In genomic region chr3:161415506-161416231, GRCh38 we compare ENCODE assay signal across 10 cellular contexts. TPM values are rescaled to one million over a fixed set of nuclear protein-coding genes. Genes with fewer than 3 reads are reported as not detected.
DNase-seq lines count a peak whose midpoint lies in the region; ATAC-seq and TF ChIP-seq lines count a peak whose summit lies in the region.
"Had no signal": no experiment of that assay in that cellular context is flagged by ENCODE, and none has a peak within 500 bp of the region (broad histone marks: within the 10 kb centered on the region; RNA-seq: fewer than 3 reads in every experiment).

No MANE protein-coding gene starts in this region.

- H3K9me3 Mint-ChIP-seq in type B pancreatic cell (peaks cover 8% of the 10 kb centered on the region), T-cell (peaks cover 0 to 3% (median 0%) of the 10 kb centered on the region in 3 donors)
- H3K9me3 Mint-ChIP-seq in activated naive CD4-positive, alpha-beta T cell treated with anti-CD3 and anti-CD28 coated beads, Interleukin-2, amount 50 U/mL, for 72 hours: no peaks in the 10 kb centered on the region

- no peak for ATAC-seq in activated naive CD4-positive, alpha-beta T cell treated with anti-CD3 and anti-CD28 coated beads, Interleukin-2, amount 50 U/mL, for 72 hours
- ATAC-seq in T-cell (replicated peaks in 1 of 4): no peak

- no peaks in the 10 kb centered on the region for H3K36me3 ChIP-seq in liver (ENCODE audit: control insufficient read depth in 4 of 4, insufficient read depth in 3 of 4, low read depth in 1 of 4, low read length in 3 of 4)

- H3K27me3 ChIP-seq in liver (ENCODE audit: control insufficient read depth in 4 of 4, insufficient read depth in 4 of 4, low read length in 3 of 4): peaks cover 0 to 2% (median 0%) of the 10 kb centered on the region in 4 donors

- CTCF ChIA-PET in T-cell (lab: Charles Lee): no interaction called here

- no peaks in the 10 kb centered on the region for H3K9me3 ChIP-seq in liver (ENCODE audit: control insufficient read depth in 4 of 4, low read length in 3 of 4)

- TF ChIP-seq CTCF in LNCaP clone FGC (IDR thresholded peaks at IDR 0.05; ENCODE audit: control insufficient read depth, extremely low read depth, insufficient read depth) (no peak), choroid plexus epithelial cell (conservative IDR thresholded peaks at IDR 0.05; ENCODE audit: low read depth, low read length) (no peak), liver (IDR thresholded peaks at IDR 0.05; ENCODE audit: low read depth, low read length, missing input control) (no peak), type B pancreatic cell (conservative IDR thresholded peaks at IDR 0.05) (no peak)

- peak overlapping the region in 1 of 2 donors; percentile 33 for H3K9ac ChIP-seq in liver (ENCODE audit: low read depth in 1 of 2, low read length in 2 of 2)

- H3K4me3 Mint-ChIP-seq in type B pancreatic cell: no peak overlapping the region
- no peak overlapping the region for H3K4me3 Mint-ChIP-seq in T-cell

- H3K4me1 Mint-ChIP-seq in type B pancreatic cell (ENCODE audit: unreplicated experiment) (peaks cover 16% of the 10 kb centered on the region), T-cell (no peaks in the 10 kb centered on the region)

- H3K36me3 Mint-ChIP-seq in type B pancreatic cell (peaks cover 7% of the 10 kb centered on the region), T-cell (no peaks in the 10 kb centered on the region)
- peaks cover 7% of the 10 kb centered on the region in 2 donors for H3K36me3 Mint-ChIP-seq in activated naive CD4-positive, alpha-beta T cell treated with anti-CD3 and anti-CD28 coated beads, Interleukin-2, amount 50 U/mL, for 72 hours

- H3K4me3 ChIP-seq in LNCaP clone FGC (ENCODE audit: low read depth, low read length): no peak overlapping the region
- no peak overlapping the region for H3K4me3 ChIP-seq in choroid plexus epithelial cell (ENCODE audit: low read depth, low read length)
- H3K4me3 ChIP-seq in liver (ENCODE audit: low read depth in 1 of 3, low read length in 3 of 3): no peak overlapping the region

- POLR2A ChIA-PET in T-cell (lab: Charles Lee): no interaction called here

- H3K27ac Mint-ChIP-seq in type B pancreatic cell: peak overlapping the region; percentile 55
- no peak overlapping the region for H3K27ac Mint-ChIP-seq in activated naive CD4-positive, alpha-beta T cell treated with anti-CD3 and anti-CD28 coated beads, Interleukin-2, amount 50 U/mL, for 72 hours
- H3K27ac Mint-ChIP-seq in T-cell: no peak overlapping the region

- DNase-seq in LNCaP clone FGC (ENCODE audit: low read depth): peak; percentile 94
- DNase-seq in choroid plexus epithelial cell (ENCODE audit: low read depth): peak; percentile 91
- DNase-seq in type B pancreatic cell (ENCODE audit: extremely low spot score, unreplicated experiment): no peak
- no peak for DNase-seq in activated gamma-delta T cell (lab: John Stamatoyannopoulos, UW)
- no peak for DNase-seq in D341Med (ENCODE audit: low spot score)
- DNase-seq in activated naive CD4-positive, alpha-beta T cell treated with anti-CD3 and anti-CD28 coated beads, Interleukin-2, amount 50 U/mL, for 72 hours (ENCODE audit: low spot score in 2 of 2): no peak
- DNase-seq in T-cell: no peak
- DNase-seq: activated CD8-positive, alpha-beta memory T cell treated with anti-CD3 and anti-CD28 coated beads for 24 hours; NCI-H1417 treated with DMSO at 0.1 percent for 48 hours had no signal

- peaks cover 5 to 20% (median 14%) of the 10 kb centered on the region in 4 donors for H3K4me1 ChIP-seq in liver (ENCODE audit: control insufficient read depth in 4 of 4, insufficient read depth in 4 of 4, low read length in 3 of 4)

- TF ChIP-seq RAD21 in liver (IDR thresholded peaks at IDR 0.05): no peak

- WGBS in liver: 11% methylated on average over 1 of the region's 1 CpG

- H3K27me3 Mint-ChIP-seq in type B pancreatic cell (peaks cover 3% of the 10 kb centered on the region), T-cell (peaks cover 2 to 4% of the 10 kb centered on the region in 2 donors)

- peak overlapping the region; percentile 88 to 90 for H3K27ac ChIP-seq in liver (ENCODE audit: low read depth in 1 of 2, low read length in 2 of 2)

TF ChIP-seq in liver, 16 proteins besides CTCF, POLR2A, EP300 and RAD21:
- TF ChIP-seq SP1 (IDR thresholded peaks at IDR 0.05) (no peak), ATF3 (IDR thresholded peaks at IDR 0.05) (peak; percentile 45), REST (IDR thresholded peaks at IDR 0.05) (no peak), FOXA2 (IDR thresholded peaks at IDR 0.05) (no peak), NR2F2 (IDR thresholded peaks at IDR 0.05) (peak; percentile 65), MAX (IDR thresholded peaks at IDR 0.05) (no peak), YY1 (IDR thresholded peaks at IDR 0.05) (peak; percentile 23), JUND (IDR thresholded peaks at IDR 0.05) (peak; percentile 84 to 85), ZBTB33 (IDR thresholded peaks at IDR 0.05) (no peak), EGR1 (IDR thresholded peaks at IDR 0.05; ENCODE audit: low read depth in 2 of 2) (no peak), HNF4G (IDR thresholded peaks at IDR 0.05) (no peak), FOXA1 (IDR thresholded peaks at IDR 0.05) (no peak), GABPA (IDR thresholded peaks at IDR 0.05 in 1 of 2, conservative IDR thresholded peaks at IDR 0.05 in 1 of 2) (no peak), RXRA (IDR thresholded peaks at IDR 0.05) (peak in 1 of 2 donors; percentile 50), HNF4A (conservative IDR thresholded peaks at IDR 0.05) (peak; percentile 16 to 49)

RNA-seq across cellular contexts. Expression of gene SPTSSB, which starts 44.4 kb away (rescaled TPM):
- total RNA-seq in liver: 1 to 10 TPM in 1 of 2 donors, under 1 TPM in 1; under 0.01 to 1.0 TPM
- polyA plus RNA-seq in liver: under 1 TPM; 0.02 to 0.08 TPM
- 28.8 and 69.1 TPM in 2 replicates for total RNA-seq in type B pancreatic cell (ENCODE audit: low replicate concordance)
- total RNA-seq in activated naive CD4-positive, alpha-beta T cell treated with anti-CD3 and anti-CD28 coated beads, Interleukin-2, amount 50 U/mL, for 72 hours: not detected
- 1 to 10 TPM in 1 of 5 donors, under 1 TPM in 4; 0.12 to 2.3 (median 0.56) TPM for total RNA-seq in T-cell

Comparison
In these comparisons a context has a peak if more than half of its experiments do, and no peak if none do; other contexts are left out.
1. DNase-seq: peak in LNCaP clone FGC (single experiment) and choroid plexus epithelial cell (single experiment); none in type B pancreatic cell (single experiment), activated gamma-delta T cell (single experiment), D341Med (single experiment), activated naive CD4-positive, alpha-beta T cell treated with anti-CD3 and anti-CD28 coated beads, Interleukin-2, amount 50 U/mL, for 72 hours (0 of 2) and T-cell (0 of 34).